In genomic region chr2:239114119-239114581, GRCh38 we compare ENCODE assay signal across 10 cellular contexts.
DNase-seq lines count a peak whose midpoint lies in the region; ATAC-seq and TF ChIP-seq lines count a peak whose summit lies in the region.
"Had no signal": no experiment of that assay in that cellular context is flagged by ENCODE, and none has a peak within 500 bp of the region (broad histone marks: within the 10 kb centered on the region; RNA-seq: fewer than 3 reads in every experiment).

No MANE protein-coding gene starts in this region.

- H3K27ac Mint-ChIP-seq in T-helper 17 cell: no peak overlapping the region
- H3K27ac Mint-ChIP-seq: IgD-negative memory B cell had no signal

- H3K4me3 Mint-ChIP-seq in T-helper 17 cell: no peak overlapping the region
- H3K4me3 Mint-ChIP-seq: IgD-negative memory B cell had no signal

- H3K27ac ChIP-seq in tibial artery (no peak overlapping the region), aorta (ENCODE audit: low read depth in 1 of 2, low read length in 2 of 2) (no peak overlapping the region)

- H3K9me3 ChIP-seq in tibial artery: no peaks in the 10 kb centered on the region
- no peaks in the 10 kb centered on the region for H3K9me3 ChIP-seq in T-helper 17 cell (ENCODE audit: control insufficient read depth, low read length, poor library complexity, severe bottlenecking)
- H3K9me3 ChIP-seq in aorta (ENCODE audit: control insufficient read depth, low read length): no peaks in the 10 kb centered on the region

- H3K27me3 ChIP-seq in tibial artery (no peaks in the 10 kb centered on the region), aorta (ENCODE audit: control insufficient read depth in 1 of 2, insufficient read depth in 2 of 2, low read length in 1 of 2) (no peaks in the 10 kb centered on the region)

- 36 to 49% methylated on average over 9 of the region's 9 CpGs for WGBS in aorta, 2 donors

- ATAC-seq in left ventricle myocardium superior (peak; percentile 15), T-helper 17 cell (no peak), aorta (ENCODE audit: low FRiP score) (no peak)

- intact Hi-C loops in left ventricle myocardium superior (cut with micrococcal nuclease) (no loop called here), tibial artery (cut with DNase I; ENCODE audit: low total_unique reads) (no loop called here), aorta (cut with DNase I) (no loop called here)

- H3K4me1 ChIP-seq in tibial artery: no peaks in the 10 kb centered on the region
- no peaks in the 10 kb centered on the region for H3K4me1 ChIP-seq in aorta (ENCODE audit: control insufficient read depth in 1 of 2, insufficient read depth in 2 of 2, low read length in 2 of 2)

- H3K4me1 Mint-ChIP-seq in T-helper 17 cell: peaks cover 18% of the 10 kb centered on the region
- H3K4me1 Mint-ChIP-seq: IgD-negative memory B cell had no signal

- H3K36me3 ChIP-seq in tibial artery (peaks cover 0 to 51% (median 31%) of the 10 kb centered on the region in 3 donors), aorta (ENCODE audit: control insufficient read depth in 1 of 2, insufficient read depth in 2 of 2, low read length in 1 of 2) (peaks cover 0 to 2% of the 10 kb centered on the region in 2 donors)

- H3K27me3 Mint-ChIP-seq in T-helper 17 cell: no peaks in the 10 kb centered on the region
- H3K27me3 Mint-ChIP-seq: IgD-negative memory B cell had no signal

- no peak overlapping the region for H3K4me3 ChIP-seq in skeletal muscle cell (ENCODE audit: low read depth, low read length)
- no peak overlapping the region for H3K4me3 ChIP-seq in tibial artery
- no peak overlapping the region for H3K4me3 ChIP-seq in aorta (ENCODE audit: low read length in 2 of 2)

- TF ChIP-seq CTCF in tibial artery (IDR thresholded peaks at IDR 0.05): no peak

- DNase-seq in HCEC 1CT: peak; percentile 19
- peak; percentile 48 for DNase-seq in amniotic epithelial cell (ENCODE audit: low read depth)
- DNase-seq in left ventricle myocardium superior: no peak
- DNase-seq in skeletal muscle cell (ENCODE audit: low read depth): peak; percentile 6
- DNase-seq in tibial artery: no peak
- no peak for DNase-seq in T-helper 17 cell
- no peak for DNase-seq in aorta
- DNase-seq in islet precursor cell: no peak
- DNase-seq: DND-41 had no signal

- H3K36me3 Mint-ChIP-seq in T-helper 17 cell (ENCODE audit: low read depth): peaks cover 4% of the 10 kb centered on the region

Comparison
In these comparisons a context has a peak if more than half of its experiments do, and no peak if none do; other contexts are left out.
1. DNase-seq: peak in HCEC 1CT (single experiment), amniotic epithelial cell (single experiment) and skeletal muscle cell (single experiment); none in left ventricle myocardium superior (single experiment), tibial artery (0 of 2), T-helper 17 cell (0 of 3), aorta (0 of 2) and islet precursor cell (single experiment).